Comparison of ENCODE assay signal across 12 cellular contexts in genomic region chr6:170286246-170286933, GRCh38. TPM values are rescaled to one million over a fixed set of nuclear protein-coding genes. Genes with fewer than 3 reads are reported as not detected.
A peak's percentile ranks its signal among the peaks of the same experiment; 100 is the strongest.
DNase-seq lines count a peak whose midpoint lies in the region; ATAC-seq, FAIRE-seq and TF ChIP-seq lines count a peak whose summit lies in the region.
"Had no signal": no experiment of that assay in that cellular context is flagged by ENCODE, and none has a peak within 500 bp of the region (broad histone marks: within the 10 kb centered on the region; RNA-seq: fewer than 3 reads in every experiment).

No MANE protein-coding gene starts in this region.

- BruUV-seq in HepG2 (replicated peaks; lab: Mats Ljungman, UMichigan) = no TSS peak

- no peak overlapping the region for H2AFZ ChIP-seq in HepG2 (ENCODE audit: low read length)

- H3K27me3 ChIP-seq in dorsolateral prefrontal cortex (peaks cover 0 to 23% (median 2%) of the 10 kb centered on the region in 45 donors), uterus (peaks cover 0 to 3% of the 10 kb centered on the region in 2 donors), HepG2 (ENCODE audit: control insufficient read depth in 1 of 2, insufficient read depth in 2 of 2, low read length in 2 of 2) (peaks cover 34 to 89% of the 10 kb centered on the region in 2 experiments)

- H3K9me3 ChIP-seq in uterus (no peaks in the 10 kb centered on the region), HepG2 (ENCODE audit: low read length) (no peaks in the 10 kb centered on the region)

- no peak for FAIRE-seq in HepG2 (lab: Jason Lieb, UNC)
- FAIRE-seq in urothelium cell line (lab: Jason Lieb, UNC) = no peak
- FAIRE-seq: GM12892 had no signal

- TF ChIP-seq EP300 in HepG2 (IDR thresholded peaks at IDR 0.05; ENCODE audit: low read depth in 2 of 2, low read length in 2 of 2) (no peak), HepG2 (CRISPR knock-in tag; IDR thresholded peaks at IDR 0.05; ENCODE audit: borderline replicate concordance) (no peak)

- H3K36me3 ChIP-seq in uterus (no peaks in the 10 kb centered on the region), HepG2 (replicated peaks in 1 of 2; ENCODE audit: control insufficient read depth in 1 of 2, insufficient read depth in 2 of 2, low read length in 2 of 2) (no peaks in the 10 kb centered on the region)

- H3K36me3 Mint-ChIP-seq in activated CD8-positive, alpha-beta T cell treated with anti-CD3 and anti-CD28 coated beads, Interleukin-2, amount 10 ng/mL, durations not matched to agents 7 days and 5 days (ENCODE audit: low read depth) = peaks cover 30% of the 10 kb centered on the region
- H3K36me3 Mint-ChIP-seq in activated CD8-positive, alpha-beta T cell treated with anti-CD3 and anti-CD28 coated beads for 36 hours (ENCODE audit: low read depth) = peaks cover 2% of the 10 kb centered on the region
- H3K36me3 Mint-ChIP-seq in mesothelial cell of epicardium = no peaks in the 10 kb centered on the region

- no peak overlapping the region for H3K4me3 Mint-ChIP-seq in activated CD8-positive, alpha-beta T cell treated with anti-CD3 and anti-CD28 coated beads, Interleukin-2, amount 10 ng/mL, durations not matched to agents 7 days and 5 days
- no peak overlapping the region for H3K4me3 Mint-ChIP-seq in activated CD8-positive, alpha-beta T cell treated with anti-CD3 and anti-CD28 coated beads for 36 hours
- peak overlapping the region; percentile 46 for H3K4me3 Mint-ChIP-seq in mesothelial cell of epicardium

- POLR2A ChIA-PET in activated CD8-positive, alpha-beta T cell treated with anti-CD3 and anti-CD28 coated beads, Interleukin-2, amount 10 ng/mL, durations not matched to agents 7 days and 5 days (lab: Charles Lee) = interaction anchor here (1.0 kb wide), 1 partner anchor 137 kb away, joined by 3 read pairs; no protein-coding TSS in a partner anchor
- POLR2A ChIA-PET in activated CD8-positive, alpha-beta T cell treated with anti-CD3 and anti-CD28 coated beads for 36 hours (lab: Charles Lee) = interaction anchor here (1.4 kb wide), 1 partner anchor 15 kb away, joined by 4 read pairs; no protein-coding TSS in a partner anchor
- POLR2A ChIA-PET in HepG2 (lab: Yijun Ruan, JAX) = interaction anchor here (1.6 kb wide), 1 partner anchor 20 kb away, joined by 4 read pairs; no protein-coding TSS in a partner anchor

- H3K79me2 ChIP-seq in HepG2 (ENCODE audit: insufficient read depth, low read length) = no peaks in the 10 kb centered on the region

- no peak for TF ChIP-seq RAD21 in HepG2 (CRISPR knock-in tag; IDR thresholded peaks at IDR 0.05)

- 17% methylated on average over 21 of the region's 26 CpGs for WGBS in HepG2 (ENCODE audit: low lambda C conversion rate)

- TF ChIP-seq CTCF in activated CD8-positive, alpha-beta T cell treated with anti-CD3 and anti-CD28 coated beads for 36 hours (IDR thresholded peaks at IDR 0.05) = no peak
- TF ChIP-seq CTCF in dorsolateral prefrontal cortex (IDR thresholded peaks at IDR 0.05 in 54 of 56, conservative IDR thresholded peaks at IDR 0.05 in 2 of 56; ENCODE audit: low read depth in 1 of 56, partially characterized antibody in 56 of 56) (peak in 1 of 56 donors; percentile 20), mesothelial cell of epicardium (IDR thresholded peaks at IDR 0.05; ENCODE audit: unreplicated experiment) (no peak), uterus (IDR thresholded peaks at IDR 0.05) (no peak), HepG2 (CRISPR knock-in tag; IDR thresholded peaks at IDR 0.05) (no peak)

- CTCF ChIA-PET in activated CD8-positive, alpha-beta T cell treated with anti-CD3 and anti-CD28 coated beads, Interleukin-2, amount 10 ng/mL, durations not matched to agents 7 days and 5 days (lab: Charles Lee) = no interaction called here
- CTCF ChIA-PET in activated CD8-positive, alpha-beta T cell treated with anti-CD3 and anti-CD28 coated beads for 36 hours (lab: Charles Lee) = no interaction called here
- CTCF ChIA-PET in HepG2 (lab: Yijun Ruan, JAX; ENCODE audit: low intra/inter-chr PET ratio, low total read pairs) = no interaction called here

- no peaks in the 10 kb centered on the region for H3K9me3 Mint-ChIP-seq in activated CD8-positive, alpha-beta T cell treated with anti-CD3 and anti-CD28 coated beads, Interleukin-2, amount 10 ng/mL, durations not matched to agents 7 days and 5 days (ENCODE audit: insufficient read depth)
- H3K9me3 Mint-ChIP-seq in activated CD8-positive, alpha-beta T cell treated with anti-CD3 and anti-CD28 coated beads for 36 hours = no peaks in the 10 kb centered on the region
- no peaks in the 10 kb centered on the region for H3K9me3 Mint-ChIP-seq in mesothelial cell of epicardium

- peak overlapping the region in 57 of 59 donors; percentile 26 to 98 (median 86) for H3K27ac ChIP-seq in dorsolateral prefrontal cortex
- H3K27ac ChIP-seq in uterus = peak overlapping the region; percentile 39 to 50
- no peak overlapping the region for H3K27ac ChIP-seq in HepG2 (ENCODE audit: extremely low read length, insufficient read depth, low read length)

- intact Hi-C loops in activated CD8-positive, alpha-beta T cell treated with anti-CD3 and anti-CD28 coated beads for 36 hours (cut with micrococcal nuclease) = no loop called here
- intact Hi-C loops in dorsolateral prefrontal cortex (cut with DNase I) (loop anchor here in 1 of 2 donors (2.0 kb wide), 1 partner anchor 24 kb away; no protein-coding TSS in a partner anchor), uterus (cut with DNase I; ENCODE audit: low total_unique reads) (no loop called here), HepG2 (cut with micrococcal nuclease; ENCODE audit: unreplicated experiment) (no loop called here)

- no peak for ATAC-seq in activated CD8-positive, alpha-beta T cell treated with anti-CD3 and anti-CD28 coated beads, Interleukin-2, amount 10 ng/mL, durations not matched to agents 7 days and 5 days
- ATAC-seq in activated CD8-positive, alpha-beta T cell treated with anti-CD3 and anti-CD28 coated beads for 36 hours = no peak
- no peak for ATAC-seq in GM18498 (IDR thresholded peaks at IDR 0.05; ENCODE audit: unreplicated experiment)
- ATAC-seq in HepG2 = no peak

- peak overlapping the region; percentile 15 for H3K27ac Mint-ChIP-seq in activated CD8-positive, alpha-beta T cell treated with anti-CD3 and anti-CD28 coated beads, Interleukin-2, amount 10 ng/mL, durations not matched to agents 7 days and 5 days
- H3K27ac Mint-ChIP-seq in activated CD8-positive, alpha-beta T cell treated with anti-CD3 and anti-CD28 coated beads for 36 hours = no peak overlapping the region
- peak overlapping the region; percentile 64 for H3K27ac Mint-ChIP-seq in mesothelial cell of epicardium

- in situ Hi-C loops in HepG2 (cut with HindIII; ENCODE audit: extremely low pct_ligation_motif_present, low pct_unique_long_range_greater_than_20kb) = no loop called here

- H3K4me1 ChIP-seq in uterus (peaks cover 0 to 15% of the 10 kb centered on the region in 2 donors), HepG2 (ENCODE audit: insufficient read depth, low read length) (peaks cover 15% of the 10 kb centered on the region; the same call in 1 of the 2 replicates)

- H4K20me1 ChIP-seq in HepG2 (ENCODE audit: insufficient read depth, low read length) = no peaks in the 10 kb centered on the region; the same call in 1 of the 2 replicates

- H3K4me3 ChIP-seq in dorsolateral prefrontal cortex (peak overlapping the region in 37 of 59 donors; percentile 9 to 92 (median 78)), uterus (no peak overlapping the region), HepG2 (replicated peaks in 1 of 3; ENCODE audit: insufficient read depth in 1 of 3, low read depth in 2 of 3, low read length in 3 of 3) (no peak overlapping the region)

- no peak overlapping the region for H3K9ac ChIP-seq in HepG2 (ENCODE audit: insufficient read depth, low read depth, low read length)

- H3K27me3 Mint-ChIP-seq in activated CD8-positive, alpha-beta T cell treated with anti-CD3 and anti-CD28 coated beads, Interleukin-2, amount 10 ng/mL, durations not matched to agents 7 days and 5 days (ENCODE audit: low read depth) = peaks cover 6% of the 10 kb centered on the region
- peaks cover 2% of the 10 kb centered on the region for H3K27me3 Mint-ChIP-seq in activated CD8-positive, alpha-beta T cell treated with anti-CD3 and anti-CD28 coated beads for 36 hours
- peaks cover 59% of the 10 kb centered on the region for H3K27me3 Mint-ChIP-seq in mesothelial cell of epicardium (ENCODE audit: low read depth)

- TF ChIP-seq POLR2A in uterus (IDR thresholded peaks at IDR 0.05) = no peak
- TF ChIP-seq POLR2A in HepG2 (IDR thresholded peaks at IDR 0.05; ENCODE audit: insufficient read depth in 1 of 2, low read depth in 2 of 2, low read length in 2 of 2) = no peak

- no peak overlapping the region for H3K4me2 ChIP-seq in HepG2 (ENCODE audit: low read depth, low read length)

- H3K4me1 Mint-ChIP-seq in activated CD8-positive, alpha-beta T cell treated with anti-CD3 and anti-CD28 coated beads, Interleukin-2, amount 10 ng/mL, durations not matched to agents 7 days and 5 days (ENCODE audit: low read depth) = peaks cover 18% of the 10 kb centered on the region
- H3K4me1 Mint-ChIP-seq in activated CD8-positive, alpha-beta T cell treated with anti-CD3 and anti-CD28 coated beads for 36 hours (ENCODE audit: low read depth) = peaks cover 8% of the 10 kb centered on the region
- peaks cover 33% of the 10 kb centered on the region for H3K4me1 Mint-ChIP-seq in mesothelial cell of epicardium

- no peak for DNase-seq in activated CD8-positive, alpha-beta T cell treated with anti-CD3 and anti-CD28 coated beads, Interleukin-2, amount 10 ng/mL, durations not matched to agents 7 days and 5 days
- DNase-seq in activated CD8-positive, alpha-beta T cell treated with anti-CD3 and anti-CD28 coated beads for 36 hours = no peak
- peak in 9 of 10 donors; percentile 67 to 90 (median 76) for DNase-seq in dorsolateral prefrontal cortex
- peak in 1 of 2 experiments; percentile 71 for DNase-seq in mesothelial cell of epicardium (ENCODE audit: low spot score in 2 of 2, unreplicated experiment in 2 of 2)
- peak in 1 of 2 donors; percentile 61 for DNase-seq in uterus
- no peak for DNase-seq in HepG2 (ENCODE audit: low spot score)
- DNase-seq in urothelium cell line (ENCODE audit: low spot score) = no peak
- DNase-seq: IMR-90; stimulated activated CD4-positive, alpha-beta T cell treated with anti-CD3 and anti-CD28 coated beads, Interleukin-4, amount 100 ng/mL, for 4 hours had no signal

RNA-seq across cellular contexts. Expression of gene DLL1, which starts 4.5 kb away (rescaled TPM):
- 10 to 100 TPM; 10.7 to 12.3 TPM for total RNA-seq in activated CD8-positive, alpha-beta T cell treated with anti-CD3 and anti-CD28 coated beads, Interleukin-2, amount 10 ng/mL, durations not matched to agents 7 days and 5 days
- total RNA-seq in activated CD8-positive, alpha-beta T cell treated with anti-CD3 and anti-CD28 coated beads for 36 hours = 1 to 10 TPM; 1.9 to 2.4 TPM
- 10 to 100 TPM in 104 of 120 experiments, 1 to 10 TPM in 16; 4.7 to 47.2 (median 15.7) TPM for total RNA-seq in dorsolateral prefrontal cortex
- total RNA-seq in mesothelial cell of epicardium = 2.6 to 4.8 TPM (median 3.6 TPM) in 3 replicates
- total RNA-seq in uterus = 10 to 100 TPM in 3 of 4 donors, 1 to 10 TPM in 1; 8.7 to 24.3 (median 19.2) TPM
- not detected in 2 replicates for total RNA-seq in HepG2 (2016; rRNA removed; fragmentation: Illumina TruSeq; extraction: Trizol)
- not detected in 2 replicates for total RNA-seq in HepG2 (2016; cell fraction: cytosol; rRNA removed; fragmentation: Illumina TruSeq; extraction: Trizol; ENCODE audit: low read depth)
- total RNA-seq in HepG2 (2016; cell fraction: insoluble cytoplasmic fraction; rRNA removed; fragmentation: Illumina TruSeq; extraction: Trizol) = not detected in 2 replicates
- total RNA-seq in HepG2 (2016; cell fraction: membrane; rRNA removed; fragmentation: Illumina TruSeq; extraction: Trizol) = not detected in 2 replicates
- total RNA-seq in HepG2 (2016; cell fraction: nucleus; rRNA removed; fragmentation: Illumina TruSeq; extraction: Trizol) = not detected in 2 replicates
- not detected in 2 replicates for polyA plus RNA-seq in HepG2 (2011; rRNA removed)
- polyA plus RNA-seq in HepG2 (2011; cell fraction: cytosol; rRNA removed) = not detected in 2 replicates
- polyA plus RNA-seq in HepG2 (2011; cell fraction: nucleus; rRNA removed) = 0.10 TPM in 2 replicates
- not detected in 2 replicates for polyA plus RNA-seq in HepG2 (2012)
- polyA plus RNA-seq in HepG2 (2016; cell fraction: cytosol; fragmentation: Illumina TruSeq; extraction: Trizol; ENCODE audit: low read depth) = not detected in 2 replicates
- not detected in 2 replicates for polyA plus RNA-seq in HepG2 (2016; cell fraction: insoluble cytoplasmic fraction; fragmentation: Illumina TruSeq; extraction: Trizol; ENCODE audit: low read depth)
- polyA plus RNA-seq in HepG2 (2016; cell fraction: membrane; fragmentation: Illumina TruSeq; extraction: Trizol; ENCODE audit: low read depth) = not detected in 2 replicates
- polyA plus RNA-seq in HepG2 (2016; cell fraction: nucleus; fragmentation: Illumina TruSeq; extraction: Trizol; ENCODE audit: insufficient read depth, low read depth) = not detected in 2 replicates
- not detected in 2 replicates for polyA minus RNA-seq in HepG2 (2011; rRNA and poly(A)+ RNA removed; ENCODE audit: low replicate concordance)
- polyA minus RNA-seq in HepG2 (2011; cell fraction: cytosol; rRNA and poly(A)+ RNA removed) = not detected in 2 replicates
- not detected in 2 replicates for polyA minus RNA-seq in HepG2 (2011; cell fraction: nucleus; rRNA and poly(A)+ RNA removed)
- total RNA-seq: T-helper 1 cell treated with Interleukin-12 subunit alpha and Interleukin-12 subunit beta and Interleukin-4 antibody, amounts not matched to agents 30 ng/mL and 1 ng/mL, for 36 hours had no signal

RNA-seq across cellular contexts. Expression of gene FAM120B, which starts 20.2 kb away (rescaled TPM):
- 10 to 100 TPM; 25.5 to 26.0 TPM for total RNA-seq in activated CD8-positive, alpha-beta T cell treated with anti-CD3 and anti-CD28 coated beads, Interleukin-2, amount 10 ng/mL, durations not matched to agents 7 days and 5 days
- total RNA-seq in activated CD8-positive, alpha-beta T cell treated with anti-CD3 and anti-CD28 coated beads for 36 hours = 10 to 100 TPM; 19.0 to 19.5 TPM
- total RNA-seq in dorsolateral prefrontal cortex = 10 to 100 TPM; 37.3 to 72.0 (median 55.7) TPM
- 43.3 to 44.6 TPM (median 44.1 TPM) in 3 replicates for total RNA-seq in mesothelial cell of epicardium
- total RNA-seq in uterus = 10 to 100 TPM; 12.1 to 50.9 (median 35.2) TPM
- 10.7 and 18.3 TPM in 2 replicates for total RNA-seq in HepG2 (2016; rRNA removed; fragmentation: Illumina TruSeq; extraction: Trizol)
- 14.5 and 14.8 TPM in 2 replicates for total RNA-seq in HepG2 (2016; cell fraction: cytosol; rRNA removed; fragmentation: Illumina TruSeq; extraction: Trizol; ENCODE audit: low read depth)
- 10.1 and 18.3 TPM in 2 replicates for total RNA-seq in HepG2 (2016; cell fraction: insoluble cytoplasmic fraction; rRNA removed; fragmentation: Illumina TruSeq; extraction: Trizol)
- total RNA-seq in HepG2 (2016; cell fraction: membrane; rRNA removed; fragmentation: Illumina TruSeq; extraction: Trizol) = 18.9 and 22.2 TPM in 2 replicates
- total RNA-seq in HepG2 (2016; cell fraction: nucleus; rRNA removed; fragmentation: Illumina TruSeq; extraction: Trizol) = 16.8 and 19.1 TPM in 2 replicates
- 9.2 and 10.8 TPM in 2 replicates for polyA plus RNA-seq in HepG2 (2011; rRNA removed)
- polyA plus RNA-seq in HepG2 (2011; cell fraction: cytosol; rRNA removed) = 6.1 and 6.8 TPM in 2 replicates
- polyA plus RNA-seq in HepG2 (2011; cell fraction: nucleus; rRNA removed) = 11.2 and 14.9 TPM in 2 replicates
- 10.6 and 12.8 TPM in 2 replicates for polyA plus RNA-seq in HepG2 (2012)
- 1.4 and 1.6 TPM in 2 replicates for polyA plus RNA-seq in HepG2 (2016; cell fraction: cytosol; fragmentation: Illumina TruSeq; extraction: Trizol; ENCODE audit: low read depth)
- 21.6 TPM in 2 replicates for polyA plus RNA-seq in HepG2 (2016; cell fraction: insoluble cytoplasmic fraction; fragmentation: Illumina TruSeq; extraction: Trizol; ENCODE audit: low read depth)
- 2.6 and 3.5 TPM in 2 replicates for polyA plus RNA-seq in HepG2 (2016; cell fraction: membrane; fragmentation: Illumina TruSeq; extraction: Trizol; ENCODE audit: low read depth)
- 17.9 and 21.0 TPM in 2 replicates for polyA plus RNA-seq in HepG2 (2016; cell fraction: nucleus; fragmentation: Illumina TruSeq; extraction: Trizol; ENCODE audit: insufficient read depth, low read depth)
- polyA minus RNA-seq in HepG2 (2011; rRNA and poly(A)+ RNA removed; ENCODE audit: low replicate concordance) = 18.9 and 22.3 TPM in 2 replicates
- polyA minus RNA-seq in HepG2 (2011; cell fraction: cytosol; rRNA and poly(A)+ RNA removed) = 8.3 and 10.0 TPM in 2 replicates
- 39.7 and 55.7 TPM in 2 replicates for polyA minus RNA-seq in HepG2 (2011; cell fraction: nucleus; rRNA and poly(A)+ RNA removed)

Comparison
In these comparisons a context has a peak if more than half of its experiments do, and no peak if none do; other contexts are left out.
1. DNase-seq: peak in dorsolateral prefrontal cortex (9 of 10); none in activated CD8-positive, alpha-beta T cell treated with anti-CD3 and anti-CD28 coated beads, Interleukin-2, amount 10 ng/mL, durations not matched to agents 7 days and 5 days (single experiment), activated CD8-positive, alpha-beta T cell treated with anti-CD3 and anti-CD28 coated beads for 36 hours (single experiment), HepG2 (single experiment) and urothelium cell line (single experiment).
2. H3K4me3 ChIP-seq: peak in dorsolateral prefrontal cortex (37 of 59); none in uterus (0 of 2) and HepG2 (0 of 3).